In the genomic region with DNA sequence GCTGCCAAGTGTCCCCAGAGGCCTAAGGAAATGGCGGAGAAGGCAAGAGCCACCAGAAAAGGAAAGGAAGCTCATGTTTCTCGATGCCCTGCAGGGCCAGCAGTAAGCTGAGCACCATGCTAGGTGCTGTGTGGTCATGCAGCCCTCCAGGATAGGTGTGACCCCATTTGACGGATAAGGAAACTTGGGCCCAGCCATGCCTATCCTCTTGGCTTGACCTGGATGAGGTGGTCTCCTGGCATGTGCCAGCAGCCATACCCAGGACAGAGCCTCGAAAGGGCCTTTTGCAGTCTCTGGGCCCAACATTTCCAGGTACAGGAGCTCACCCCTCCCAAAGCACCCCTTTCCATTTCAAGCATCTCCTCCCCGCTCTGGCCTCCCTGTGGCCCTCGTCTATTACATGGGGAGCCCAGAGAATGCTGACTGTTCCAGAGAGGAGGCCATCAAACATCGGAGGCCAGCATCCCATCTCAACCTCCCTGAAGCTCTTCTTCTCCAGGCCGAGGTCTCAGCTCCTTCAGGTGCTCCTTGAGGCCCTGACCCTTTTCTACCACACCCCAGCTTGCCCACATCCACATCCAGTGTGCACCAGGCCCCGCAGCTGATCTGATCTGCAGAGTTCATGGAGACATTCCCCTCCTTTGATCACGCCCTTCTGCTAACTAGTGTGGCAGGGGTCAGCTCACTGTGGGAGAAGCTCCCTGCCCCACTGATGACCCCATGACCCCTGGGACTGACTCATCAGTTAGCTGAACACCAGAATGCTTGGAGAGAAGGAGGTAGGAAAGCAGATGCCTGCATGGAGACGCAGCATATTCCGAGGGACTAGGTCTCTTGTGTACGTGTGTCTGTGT, we compare ENCODE assay signal across 24 cellular contexts.
DNase-seq lines count a peak whose midpoint lies in the region; ATAC-seq, FAIRE-seq and TF ChIP-seq lines count a peak whose summit lies in the region.
"Had no signal": no experiment of that assay in that cellular context is flagged by ENCODE, and none has a peak within 500 bp of the region (broad histone marks: within the 10 kb centered on the region; RNA-seq: fewer than 3 reads in every experiment).

No MANE protein-coding gene starts in this region.

- H2AFZ ChIP-seq in HepG2 (ENCODE audit: low read length) = no peak overlapping the region

- DNase-seq in HepG2 (ENCODE audit: low spot score) (peak; percentile 62), right lobe of liver (no peak), NCI-H187 (lab: John Stamatoyannopoulos, UW) (no peak), NCI-H187 treated with DMSO at 0.1 percent for 48 hours (lab: John Stamatoyannopoulos, UW) (no peak), endothelial cell (ENCODE audit: low spot score) (no peak)
- DNase-seq: activated gamma-delta T cell treated with Interleukin-2 at 50 U/mL for 16 hours; Calu3; glutamatergic neuron; GOT3; IMR-90; left cardiac atrium; NCI-H1417 treated with DMSO at 0.1 percent for 48 hours; NCI-H2171; posterior cingulate gyrus; stimulated activated naive B cell treated with anti-CD40 and anti-IgM and Interleukin-4, amounts not matched to agents 10 μg/mL and 1 μg/mL and 100 μg/mL, for 72 hours; T1000 had no signal

- TF ChIP-seq POLR2A in HepG2 (IDR thresholded peaks at IDR 0.05; ENCODE audit: insufficient read depth in 1 of 2, low read depth in 2 of 2, low read length in 2 of 2) (no peak), right lobe of liver (IDR thresholded peaks at IDR 0.05) (no peak), gastroesophageal sphincter (IDR thresholded peaks at IDR 0.05) (no peak)

- H3K36me3 Mint-ChIP-seq in endothelial cell (ENCODE audit: low read depth, unreplicated experiment) = peaks cover under 1% of the 10 kb centered on the region
- H3K36me3 Mint-ChIP-seq: brain; natural killer cell treated with Interleukin-12 subunit alpha and Interleukin-12 subunit beta and Interleukin-15 and Interleukin-18, amount 100 ng/mL, for 72 hours; stimulated activated naive B cell treated with anti-CD40 and anti-IgM and Interleukin-4, amounts not matched to agents 10 μg/mL and 1 μg/mL and 100 μg/mL, for 72 hours; WTC11 had no signal

- ATAC-seq in HepG2 = peak; percentile 44
- no peak for ATAC-seq in right lobe of liver
- ATAC-seq in gastroesophageal sphincter = no peak
- ATAC-seq in HG02571 (IDR thresholded peaks at IDR 0.05; ENCODE audit: unreplicated experiment) = no peak
- ATAC-seq: stimulated activated naive B cell treated with anti-CD40 and anti-IgM and Interleukin-4, amounts not matched to agents 10 μg/mL and 1 μg/mL and 100 μg/mL, for 72 hours; WTC11 had no signal

- intact Hi-C loops in HepG2 (cut with micrococcal nuclease; ENCODE audit: unreplicated experiment) (no loop called here), right lobe of liver (cut with DNase I) (no loop called here)

- TF ChIP-seq CTCF in HepG2 (CRISPR knock-in tag; IDR thresholded peaks at IDR 0.05) (no peak), right lobe of liver (IDR thresholded peaks at IDR 0.05) (no peak), gastroesophageal sphincter (IDR thresholded peaks at IDR 0.05) (no peak), endothelial cell (IDR thresholded peaks at IDR 0.05; ENCODE audit: unreplicated experiment) (no peak)

- no peaks in the 10 kb centered on the region for H3K9me3 Mint-ChIP-seq in endothelial cell (ENCODE audit: unreplicated experiment)
- H3K9me3 Mint-ChIP-seq: brain; natural killer cell treated with Interleukin-12 subunit alpha and Interleukin-12 subunit beta and Interleukin-15 and Interleukin-18, amount 100 ng/mL, for 72 hours; WTC11 had no signal

- CTCF ChIA-PET in HepG2 (lab: Yijun Ruan, JAX; ENCODE audit: low intra/inter-chr PET ratio, low total read pairs) = interaction anchor here (0.9 kb wide), 1 partner anchor 93 kb away, joined by 3 read pairs; no protein-coding TSS in a partner anchor

- H3K4me3 Mint-ChIP-seq in endothelial cell (ENCODE audit: unreplicated experiment) = no peak overlapping the region
- H3K4me3 Mint-ChIP-seq: brain; natural killer cell treated with Interleukin-12 subunit alpha and Interleukin-12 subunit beta and Interleukin-15 and Interleukin-18, amount 100 ng/mL, for 72 hours; stimulated activated naive B cell treated with anti-CD40 and anti-IgM and Interleukin-4, amounts not matched to agents 10 μg/mL and 1 μg/mL and 100 μg/mL, for 72 hours; WTC11 had no signal

- H3K9ac ChIP-seq in HepG2 (ENCODE audit: insufficient read depth, low read depth, low read length) (no peak overlapping the region), rectal smooth muscle tissue (ENCODE audit: low read length) (no peak overlapping the region)
- H3K9ac ChIP-seq: BLaER1 treated with 17β-estradiol and CSF1 and Interleukin-3, amounts not matched to agents 10 nM and 100 nM had no signal

- no peaks in the 10 kb centered on the region for H3K79me2 ChIP-seq in HepG2 (ENCODE audit: insufficient read depth, low read length)

- peaks cover 8% of the 10 kb centered on the region for H3K4me1 Mint-ChIP-seq in endothelial cell (ENCODE audit: unreplicated experiment)

- 25% methylated on average over 12 of the region's 13 CpGs for WGBS in HepG2 (ENCODE audit: low lambda C conversion rate)
- 92% methylated on average over 8 of the region's 13 CpGs for WGBS in right lobe of liver (ENCODE audit: insufficient coverage, low coverage, low lambda C conversion rate, missing lambda C conversion rate)
- 50 to 87% methylated on average over 1 to 5 of the region's 13 CpGs for WGBS in gastroesophageal sphincter (ENCODE audit: low coverage in 1 of 2), 2 donors

- H3K4me1 ChIP-seq in HepG2 (ENCODE audit: insufficient read depth, low read length) (peaks cover 91% of the 10 kb centered on the region), right lobe of liver (no peaks in the 10 kb centered on the region), gastroesophageal sphincter (peaks cover 0 to 71% (median 7%) of the 10 kb centered on the region in 3 donors), rectal smooth muscle tissue (ENCODE audit: control insufficient read depth, insufficient read depth, low read length) (no peaks in the 10 kb centered on the region)

- H3K36me3 ChIP-seq in HepG2 (replicated peaks in 1 of 2; ENCODE audit: control insufficient read depth in 1 of 2, insufficient read depth in 2 of 2, low read length in 2 of 2) = no peaks in the 10 kb centered on the region
- H3K36me3 ChIP-seq in right lobe of liver = no peaks in the 10 kb centered on the region
- peaks cover 0 to 8% of the 10 kb centered on the region in 2 donors for H3K36me3 ChIP-seq in gastroesophageal sphincter
- H3K36me3 ChIP-seq in rectal smooth muscle tissue (ENCODE audit: control insufficient read depth, insufficient read depth, low read length) = no peaks in the 10 kb centered on the region
- H3K36me3 ChIP-seq: BLaER1 treated with 17β-estradiol and CSF1 and Interleukin-3, amounts not matched to agents 10 nM and 100 nM had no signal

- no TSS peak for BruUV-seq in HepG2 (replicated peaks; lab: Mats Ljungman, UMichigan)

- peaks cover 1% of the 10 kb centered on the region for H3K27me3 Mint-ChIP-seq in endothelial cell (ENCODE audit: unreplicated experiment)
- H3K27me3 Mint-ChIP-seq: brain; stimulated activated naive B cell treated with anti-CD40 and anti-IgM and Interleukin-4, amounts not matched to agents 10 μg/mL and 1 μg/mL and 100 μg/mL, for 72 hours had no signal

- TF ChIP-seq RAD21 in HepG2 (CRISPR knock-in tag; IDR thresholded peaks at IDR 0.05) = no peak

- in situ Hi-C loops in HepG2 (cut with HindIII; ENCODE audit: extremely low pct_ligation_motif_present, low pct_unique_long_range_greater_than_20kb) = loop anchor here (5.0 kb wide), 2 partner anchors 103 to 198 kb away; no protein-coding TSS in a partner anchor

- H3K27ac ChIP-seq in HepG2 (ENCODE audit: extremely low read length, insufficient read depth, low read length) (no peak overlapping the region), right lobe of liver (no peak overlapping the region), gastroesophageal sphincter (peak overlapping the region in 3 of 4 donors; percentile 33 to 65 (median 48)), rectal smooth muscle tissue (ENCODE audit: low read depth, low read length) (peak overlapping the region; percentile 33)
- H3K27ac ChIP-seq: BLaER1 treated with 17β-estradiol and CSF1 and Interleukin-3, amounts not matched to agents 10 nM and 100 nM had no signal

- FAIRE-seq in HepG2 (lab: Jason Lieb, UNC) = peak; percentile 63

- H3K4me3 ChIP-seq in HepG2 (replicated peaks in 1 of 3; ENCODE audit: insufficient read depth in 1 of 3, low read depth in 2 of 3, low read length in 3 of 3) (peak overlapping the region in 1 of 3 experiments; percentile 19; a peak in 2 of 6 replicates), right lobe of liver (no peak overlapping the region), gastroesophageal sphincter (no peak overlapping the region), rectal smooth muscle tissue (ENCODE audit: low read length) (no peak overlapping the region)
- H3K4me3 ChIP-seq: BLaER1 treated with 17β-estradiol and CSF1 and Interleukin-3, amounts not matched to agents 10 nM and 100 nM; tibial nerve had no signal

- H3K27ac Mint-ChIP-seq in endothelial cell (ENCODE audit: unreplicated experiment) = no peak overlapping the region
- H3K27ac Mint-ChIP-seq: brain; natural killer cell treated with Interleukin-12 subunit alpha and Interleukin-12 subunit beta and Interleukin-15 and Interleukin-18, amount 100 ng/mL, for 72 hours; stimulated activated naive B cell treated with anti-CD40 and anti-IgM and Interleukin-4, amounts not matched to agents 10 μg/mL and 1 μg/mL and 100 μg/mL, for 72 hours; WTC11 had no signal

- POLR2A ChIA-PET in HepG2 (lab: Yijun Ruan, JAX) = interaction anchor here (1.0 kb wide), 1 partner anchor 92 kb away, joined by 4 read pairs; no protein-coding TSS in a partner anchor

- H3K9me3 ChIP-seq in HepG2 (ENCODE audit: low read length) (no peaks in the 10 kb centered on the region), right lobe of liver (no peaks in the 10 kb centered on the region), gastroesophageal sphincter (no peaks in the 10 kb centered on the region)
- H3K9me3 ChIP-seq: tibial nerve had no signal

- TF ChIP-seq EP300 in HepG2 (IDR thresholded peaks at IDR 0.05; ENCODE audit: low read depth in 2 of 2, low read length in 2 of 2) = peak in 1 of 2 experiments; percentile 41; a peak in 1 of 4 replicates
- TF ChIP-seq EP300 in HepG2 (CRISPR knock-in tag; IDR thresholded peaks at IDR 0.05; ENCODE audit: borderline replicate concordance) = no peak
- TF ChIP-seq EP300 in gastroesophageal sphincter (IDR thresholded peaks at IDR 0.05) = no peak

- H3K27me3 ChIP-seq in HepG2 (ENCODE audit: control insufficient read depth in 1 of 2, insufficient read depth in 2 of 2, low read length in 2 of 2) (no peaks in the 10 kb centered on the region), right lobe of liver (no peaks in the 10 kb centered on the region), gastroesophageal sphincter (no peaks in the 10 kb centered on the region), rectal smooth muscle tissue (ENCODE audit: control insufficient read depth, insufficient read depth, low read length) (no peaks in the 10 kb centered on the region)
- H3K27me3 ChIP-seq: BLaER1 treated with 17β-estradiol and CSF1 and Interleukin-3, amounts not matched to agents 10 nM and 100 nM; tibial nerve had no signal

- H3K4me2 ChIP-seq in HepG2 (ENCODE audit: low read depth, low read length) = peak overlapping the region; percentile 50
- H3K4me2 ChIP-seq: BLaER1 treated with 17β-estradiol and CSF1 and Interleukin-3, amounts not matched to agents 10 nM and 100 nM had no signal

- H4K20me1 ChIP-seq in HepG2 (ENCODE audit: insufficient read depth, low read length) = no peaks in the 10 kb centered on the region
- H4K20me1 ChIP-seq: BLaER1 treated with 17β-estradiol and CSF1 and Interleukin-3, amounts not matched to agents 10 nM and 100 nM had no signal

Comparison
In these comparisons a context has a peak if more than half of its experiments do, and no peak if none do; other contexts are left out.
1. H3K27ac ChIP-seq: peak in gastroesophageal sphincter (3 of 4) and rectal smooth muscle tissue (single experiment); none in HepG2 (single experiment) and right lobe of liver (0 of 3).